Comparison of ENCODE assay signal across 10 cellular contexts in genomic region chr1:16765731-16766605, GRCh38. TPM values are rescaled to one million over a fixed set of nuclear protein-coding genes. Genes with fewer than 3 reads are reported as not detected.
DNase-seq lines count a peak whose midpoint lies in the region; ATAC-seq, FAIRE-seq and TF ChIP-seq lines count a peak whose summit lies in the region.
"Not testable (repeated sequence)": the region's sequence is repeated elsewhere in the genome, so short reads cannot be mapped to it uniquely, and the experiment has no call there.
"Had no signal": no experiment of that assay in that cellular context is flagged by ENCODE, and none has a peak within 500 bp of the region (broad histone marks: within the 10 kb centered on the region; RNA-seq: fewer than 3 reads in every experiment).

No MANE protein-coding gene starts in this region.

- BruUV-seq in HepG2 (replicated peaks; lab: Mats Ljungman, UMichigan): not testable (repeated sequence)

- in situ Hi-C loops in HepG2 (cut with HindIII; ENCODE audit: extremely low pct_ligation_motif_present, low pct_unique_long_range_greater_than_20kb): not testable (repeated sequence)

- WGBS in HepG2 (ENCODE audit: low lambda C conversion rate): 73% methylated on average over 27 of the region's 31 CpGs
- WGBS in upper lobe of left lung, 2 donors: 64 to 68% methylated on average over 20 to 25 of the region's 31 CpGs

- H3K9me3 Mint-ChIP-seq in nephron: not testable (repeated sequence)

- TF ChIP-seq CTCF in VCaP (conservative IDR thresholded peaks at IDR 0.05); epithelial cell of proximal tubule (conservative IDR thresholded peaks at IDR 0.05; ENCODE audit: low read depth, low read length); HepG2 (CRISPR knock-in tag; IDR thresholded peaks at IDR 0.05); nephron (IDR thresholded peaks at IDR 0.05; ENCODE audit: unreplicated experiment in 3 of 3); upper lobe of left lung (IDR thresholded peaks at IDR 0.05): not testable (repeated sequence)

- H3K4me1 Mint-ChIP-seq in nephron: peaks cover 27% of the 10 kb centered on the region

- H3K27ac ChIP-seq in VCaP (peak overlapping the region; percentile 55; the same call in 1 of the 2 replicates), HepG2 (ENCODE audit: extremely low read length, insufficient read depth, low read length) (peak overlapping the region; percentile 95), upper lobe of left lung (peak overlapping the region in 3 of 4 donors; percentile 58 to 77 (median 76))

- not testable (repeated sequence) for TF ChIP-seq EP300 in HepG2 (IDR thresholded peaks at IDR 0.05; ENCODE audit: low read depth in 2 of 2, low read length in 2 of 2); HepG2 (CRISPR knock-in tag; IDR thresholded peaks at IDR 0.05; ENCODE audit: borderline replicate concordance); upper lobe of left lung (IDR thresholded peaks at IDR 0.05)

- H3K79me2 ChIP-seq in HepG2 (ENCODE audit: insufficient read depth, low read length): not testable (repeated sequence)

- intact Hi-C loops in left cardiac atrium (cut with DNase I); HepG2 (cut with micrococcal nuclease; ENCODE audit: unreplicated experiment); sciatic nerve (cut with DNase I): not testable (repeated sequence)

- H3K4me2 ChIP-seq in HepG2 (ENCODE audit: low read depth, low read length): peak overlapping the region; percentile 95

- peak overlapping the region; percentile 76 for H3K9ac ChIP-seq in HepG2 (ENCODE audit: insufficient read depth, low read depth, low read length)

- not testable (repeated sequence) for H3K36me3 Mint-ChIP-seq in nephron (ENCODE audit: low read depth)

- H3K4me1 ChIP-seq in HepG2 (ENCODE audit: insufficient read depth, low read length) (peaks cover 54% of the 10 kb centered on the region), upper lobe of left lung (peaks cover 0 to 13% (median 8%) of the 10 kb centered on the region in 4 donors)

- POLR2A ChIA-PET in HepG2 (lab: Yijun Ruan, JAX): not testable (repeated sequence)

- not testable (repeated sequence) for H3K27me3 ChIP-seq in HepG2 (ENCODE audit: control insufficient read depth in 1 of 2, insufficient read depth in 2 of 2, low read length in 2 of 2); upper lobe of left lung

- CTCF ChIA-PET in HepG2 (lab: Yijun Ruan, JAX; ENCODE audit: low intra/inter-chr PET ratio, low total read pairs): not testable (repeated sequence)

- not testable (repeated sequence) for TF ChIP-seq RAD21 in HepG2 (CRISPR knock-in tag; IDR thresholded peaks at IDR 0.05)

- H3K9me3 ChIP-seq in HepG2 (ENCODE audit: low read length); upper lobe of left lung: not testable (repeated sequence)

- ATAC-seq in left cardiac atrium: peak; percentile 55 to 75
- peak; percentile 15 for ATAC-seq in HepG2
- peak; percentile 78 for ATAC-seq in sciatic nerve
- ATAC-seq in upper lobe of left lung (ENCODE audit: low FRiP score in 2 of 2): peak; percentile 69 to 72

- H3K27ac Mint-ChIP-seq in nephron: peak overlapping the region; percentile 94 to 99 (median 98)

- not testable (repeated sequence) for FAIRE-seq in HepG2 (lab: Jason Lieb, UNC)

- not testable (repeated sequence) for H2AFZ ChIP-seq in HepG2 (ENCODE audit: low read length)

- not testable (repeated sequence) for H3K36me3 ChIP-seq in HepG2 (replicated peaks in 1 of 2; ENCODE audit: control insufficient read depth in 1 of 2, insufficient read depth in 2 of 2, low read length in 2 of 2); upper lobe of left lung

- not testable (repeated sequence) for TF ChIP-seq POLR2A in HepG2 (IDR thresholded peaks at IDR 0.05; ENCODE audit: insufficient read depth in 1 of 2, low read depth in 2 of 2, low read length in 2 of 2); upper lobe of left lung (IDR thresholded peaks at IDR 0.05)

- not testable (repeated sequence) for H3K4me3 Mint-ChIP-seq in nephron

- H3K4me3 ChIP-seq in epithelial cell of proximal tubule (ENCODE audit: low read depth, low read length) (peak overlapping the region; percentile 41), HepG2 (replicated peaks in 1 of 3; ENCODE audit: insufficient read depth in 1 of 3, low read depth in 2 of 3, low read length in 3 of 3) (peak overlapping the region in 2 of 3 experiments; percentile 19 to 65; a peak in 3 of 6 replicates), upper lobe of left lung (peak overlapping the region in 1 of 4 donors; percentile 13)

- not testable (repeated sequence) for H4K20me1 ChIP-seq in HepG2 (ENCODE audit: insufficient read depth, low read length)

- peak; percentile 76 for DNase-seq in ELF-1 (ENCODE audit: low read depth, low spot score)
- not testable (repeated sequence) for DNase-seq in epithelial cell of proximal tubule (ENCODE audit: low read depth); HepG2 (ENCODE audit: low spot score)
- DNase-seq in left cardiac atrium: peak; percentile 52
- DNase-seq in sciatic nerve (ENCODE audit: low spot score): peak; percentile 67
- peak; percentile 54 to 78 for DNase-seq in upper lobe of left lung

- H3K27me3 Mint-ChIP-seq in nephron (ENCODE audit: low read depth): peaks cover 16% of the 10 kb centered on the region

TF ChIP-seq in HepG2, 621 proteins besides CTCF, POLR2A, EP300 and RAD21:
- TF ChIP-seq RARA (CRISPR knock-in tag; IDR thresholded peaks at IDR 0.05) (peak; percentile 1; the same call in 1 of the 2 replicates), YY1 (IDR thresholded peaks at IDR 0.05; ENCODE audit: insufficient read depth, insufficient replicate concordance, low read depth, low read length) (peak; percentile 17), RBM39 (IDR thresholded peaks at IDR 0.05; ENCODE audit: low read depth, low read length, poor library complexity, severe bottlenecking) (peak; percentile 35)
- TF ChIP-seq, protein P1, sequence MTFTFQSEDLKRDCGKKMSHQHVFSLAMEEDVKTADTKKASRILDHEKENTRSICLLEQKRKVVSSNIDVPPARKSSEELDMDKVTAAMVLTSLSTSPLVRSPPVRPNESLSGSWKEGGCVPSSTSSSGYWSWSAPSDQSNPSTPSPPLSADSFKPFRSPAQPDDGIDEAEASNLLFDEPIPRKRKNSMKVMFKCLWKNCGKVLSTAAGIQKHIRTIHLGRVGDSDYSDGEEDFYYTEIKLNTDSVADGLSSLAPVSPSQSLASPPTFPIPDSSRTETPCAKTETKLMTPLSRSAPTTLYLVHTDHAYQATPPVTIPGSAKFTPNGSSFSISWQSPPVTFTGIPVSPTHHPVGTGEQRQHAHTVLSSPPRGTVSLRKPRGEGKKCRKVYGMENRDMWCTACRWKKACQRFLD (CRISPR knock-in tag; IDR thresholded peaks at IDR 0.05; ENCODE audit: borderline replicate concordance): 0 out of 2 replicates have a peak, but pooled peaks have one; percentile 6

RNA-seq across cellular contexts. Expression of gene RNU1-4, which starts 25.7 kb away (rescaled TPM):
- total RNA-seq in epithelial cell of proximal tubule (under 0.01 TPM in 2 replicates), left cardiac atrium (over 10,000 TPM in 1 of 2 donors, 1,000 to 10,000 TPM in 1; 5,988 to 15,401 TPM), HepG2 (2016; rRNA removed; fragmentation: Illumina TruSeq; extraction: Trizol) (859 and 11,018 TPM in 2 replicates), sciatic nerve (13,769 TPM), upper lobe of left lung (over 10,000 TPM in 1 of 6 donors, 1,000 to 10,000 TPM in 2, under 1 TPM in 3; under 0.01 to 14,413 (median 1,360) TPM)
- total RNA-seq in HepG2 (2016; cell fraction: cytosol; rRNA removed; fragmentation: Illumina TruSeq; extraction: Trizol; ENCODE audit: low read depth): 16,281 and 17,236 TPM in 2 replicates
- total RNA-seq in HepG2 (2016; cell fraction: insoluble cytoplasmic fraction; rRNA removed; fragmentation: Illumina TruSeq; extraction: Trizol): 1,309 and 10,613 TPM in 2 replicates
- total RNA-seq in HepG2 (2016; cell fraction: membrane; rRNA removed; fragmentation: Illumina TruSeq; extraction: Trizol): 2,848 and 3,475 TPM in 2 replicates
- total RNA-seq in HepG2 (2016; cell fraction: nucleus; rRNA removed; fragmentation: Illumina TruSeq; extraction: Trizol): 52,466 and 64,417 TPM in 2 replicates
- under 0.01 TPM in 2 replicates for polyA plus RNA-seq in HepG2 (2011; rRNA removed)
- under 0.01 TPM in 2 replicates for polyA plus RNA-seq in HepG2 (2011; cell fraction: cytosol; rRNA removed)
- polyA plus RNA-seq in HepG2 (2011; cell fraction: nucleus; rRNA removed): under 0.01 TPM in 2 replicates
- polyA plus RNA-seq in HepG2 (2012): 78.2 TPM in 1 of 2 replicates, not detected in the other
- polyA plus RNA-seq in HepG2 (2016; cell fraction: cytosol; fragmentation: Illumina TruSeq; extraction: Trizol; ENCODE audit: low read depth): 27.3 and 44.4 TPM in 2 replicates
- polyA plus RNA-seq in HepG2 (2016; cell fraction: insoluble cytoplasmic fraction; fragmentation: Illumina TruSeq; extraction: Trizol; ENCODE audit: low read depth): not detected in 2 replicates
- not detected in 2 replicates for polyA plus RNA-seq in HepG2 (2016; cell fraction: membrane; fragmentation: Illumina TruSeq; extraction: Trizol; ENCODE audit: low read depth)
- polyA plus RNA-seq in HepG2 (2016; cell fraction: nucleus; fragmentation: Illumina TruSeq; extraction: Trizol; ENCODE audit: insufficient read depth, low read depth): 32.8 TPM in 1 of 2 replicates, not detected in the other
- polyA minus RNA-seq in HepG2 (2011; rRNA and poly(A)+ RNA removed; ENCODE audit: low replicate concordance): 12,820 and 15,604 TPM in 2 replicates
- 90,102 and 105,040 TPM in 2 replicates for polyA minus RNA-seq in HepG2 (2011; cell fraction: cytosol; rRNA and poly(A)+ RNA removed)
- polyA minus RNA-seq in HepG2 (2011; cell fraction: nucleus; rRNA and poly(A)+ RNA removed): 42,574 and 58,030 TPM in 2 replicates
- total RNA-seq: fibroblast of villous mesenchyme had no signal
- polyA plus RNA-seq: mammary epithelial cell had no signal

Comparison
In these comparisons a context has a peak if more than half of its experiments do, and no peak if none do; other contexts are left out.
1. ATAC-seq: peak in every context shown above with its lines; median percentile 78 in sciatic nerve; 70 in upper lobe of left lung; 65 in left cardiac atrium; 15 in HepG2.